ENCODE assay signal across 13 cellular contexts in genomic region chr2:190891913-190892312, GRCh38. TPM values are rescaled to one million over a fixed set of nuclear protein-coding genes. Genes with fewer than 3 reads are reported as not detected.
DNase-seq lines count a peak whose midpoint lies in the region; ATAC-seq and TF ChIP-seq lines count a peak whose summit lies in the region.
"Had no signal": no experiment of that assay in that cellular context is flagged by ENCODE, and none has a peak within 500 bp of the region (broad histone marks: within the 10 kb centered on the region; RNA-seq: fewer than 3 reads in every experiment).

No MANE protein-coding gene starts in this region.

- peaks cover 26% of the 10 kb centered on the region; the same call in 1 of the 2 replicates for H4K20me1 ChIP-seq in Karpas-422 (ENCODE audit: insufficient read depth, low read depth, low read length)

- POLR2A ChIA-PET in activated CD4-positive, alpha-beta memory T cell treated with anti-CD3 and anti-CD28 coated beads for 36 hours (lab: Charles Lee), result interaction anchor here (1.9 kb wide), 1 partner anchor 10 kb away, joined by 15 read pairs; the partner anchor contains the start of gene GLS
- POLR2A ChIA-PET in activated CD4-positive, alpha-beta memory T cell treated with anti-CD3 and anti-CD28 coated beads, Interleukin-2, amount 10 ng/mL, durations not matched to agents 7 days and 5 days (lab: Charles Lee), result interaction anchor here (0.6 to 7.6 kb wide), 4 partner anchors 10 to 726 kb away, joined by 3 to 85 read pairs (median 4); partner anchors contain the start of gene GLS

- in situ Hi-C loops in transverse colon (cut with MboI; ENCODE audit: low pct_ligation_motif_present in 1 of 4, low pct_unique_long_range_greater_than_20kb in 1 of 4, low sequenced_read_pairs in 3 of 4), result loop anchor here in 1 of 4 donors (25.0 kb wide), 1 partner anchor 120 kb away; the partner anchor contains the start of gene STAT1

- peaks cover 32% of the 10 kb centered on the region for H3K36me3 Mint-ChIP-seq in activated CD4-positive, alpha-beta memory T cell treated with anti-CD3 and anti-CD28 coated beads for 36 hours
- peaks cover 48% of the 10 kb centered on the region for H3K36me3 Mint-ChIP-seq in activated CD4-positive, alpha-beta memory T cell treated with anti-CD3 and anti-CD28 coated beads, Interleukin-2, amount 10 ng/mL, durations not matched to agents 7 days and 5 days (ENCODE audit: low read depth)
- peaks cover 9% of the 10 kb centered on the region for H3K36me3 Mint-ChIP-seq in chondrocyte (ENCODE audit: low read depth)
- peaks cover 100% of the 10 kb centered on the region for H3K36me3 Mint-ChIP-seq in stimulated activated effector memory CD8-positive, alpha-beta T cell treated with anti-CD3 and anti-CD28 coated beads, Interleukin-12 subunit alpha, Interleukin-12 subunit beta, amount 100 ng/mL, for 72 hours

- ATAC-seq in stimulated activated effector memory CD8-positive, alpha-beta T cell treated with anti-CD3 and anti-CD28 coated beads, Interleukin-12 subunit alpha, Interleukin-12 subunit beta, amount 100 ng/mL, for 72 hours, result no peak

- H3K4me1 Mint-ChIP-seq in activated CD4-positive, alpha-beta memory T cell treated with anti-CD3 and anti-CD28 coated beads for 36 hours (ENCODE audit: low read depth), result peaks cover 66% of the 10 kb centered on the region
- H3K4me1 Mint-ChIP-seq in activated CD4-positive, alpha-beta memory T cell treated with anti-CD3 and anti-CD28 coated beads, Interleukin-2, amount 10 ng/mL, durations not matched to agents 7 days and 5 days, result peaks cover 57% of the 10 kb centered on the region
- peaks cover 78% of the 10 kb centered on the region for H3K4me1 Mint-ChIP-seq in chondrocyte (ENCODE audit: low read depth)
- peaks cover 56% of the 10 kb centered on the region for H3K4me1 Mint-ChIP-seq in stimulated activated effector memory CD8-positive, alpha-beta T cell treated with anti-CD3 and anti-CD28 coated beads, Interleukin-12 subunit alpha, Interleukin-12 subunit beta, amount 100 ng/mL, for 72 hours

- no peaks in the 10 kb centered on the region for H3K9me2 ChIP-seq in Karpas-422 (replicated peaks; ENCODE audit: insufficient read depth, low read length)

- H3K36me3 ChIP-seq in Karpas-422 (ENCODE audit: insufficient read depth, low read length) (peaks cover 60% of the 10 kb centered on the region; the same call in 1 of the 2 replicates), transverse colon (peaks cover 0 to 8% (median 0%) of the 10 kb centered on the region in 4 donors)

- H3K27me3 Mint-ChIP-seq in activated CD4-positive, alpha-beta memory T cell treated with anti-CD3 and anti-CD28 coated beads for 36 hours, result no peaks in the 10 kb centered on the region
- H3K27me3 Mint-ChIP-seq in activated CD4-positive, alpha-beta memory T cell treated with anti-CD3 and anti-CD28 coated beads, Interleukin-2, amount 10 ng/mL, durations not matched to agents 7 days and 5 days, result no peaks in the 10 kb centered on the region
- no peaks in the 10 kb centered on the region for H3K27me3 Mint-ChIP-seq in chondrocyte (ENCODE audit: low read depth)

- no peak for TF ChIP-seq POLR2A in transverse colon (IDR thresholded peaks at IDR 0.05)

- no peak for TF ChIP-seq EP300 in transverse colon (IDR thresholded peaks at IDR 0.05; ENCODE audit: low read depth)

- 87 to 93% methylated on average over 1 of the region's 1 CpG for WGBS in transverse colon (ENCODE audit: low coverage in 1 of 2), 2 donors

- H3K4me3 ChIP-seq in Karpas-422 (ENCODE audit: low read length), result no peak overlapping the region
- no peak overlapping the region for H3K4me3 ChIP-seq in transverse colon

- intact Hi-C loops in activated CD4-positive, alpha-beta memory T cell treated with anti-CD3 and anti-CD28 coated beads for 36 hours (cut with micrococcal nuclease), result no loop called here
- intact Hi-C loops in transverse colon (cut with DNase I; ENCODE audit: low total_unique reads), result no loop called here

- TF ChIP-seq CTCF in chondrocyte (IDR thresholded peaks at IDR 0.05) (no peak), transverse colon (IDR thresholded peaks at IDR 0.05) (no peak)

- peaks cover 99% of the 10 kb centered on the region for H3K79me2 ChIP-seq in Karpas-422 (ENCODE audit: low read length)

- no peaks in the 10 kb centered on the region for H3K9me3 Mint-ChIP-seq in activated CD4-positive, alpha-beta memory T cell treated with anti-CD3 and anti-CD28 coated beads for 36 hours
- H3K9me3 Mint-ChIP-seq in activated CD4-positive, alpha-beta memory T cell treated with anti-CD3 and anti-CD28 coated beads, Interleukin-2, amount 10 ng/mL, durations not matched to agents 7 days and 5 days, result no peaks in the 10 kb centered on the region
- no peaks in the 10 kb centered on the region for H3K9me3 Mint-ChIP-seq in chondrocyte (ENCODE audit: low read depth)
- no peaks in the 10 kb centered on the region for H3K9me3 Mint-ChIP-seq in stimulated activated effector memory CD8-positive, alpha-beta T cell treated with anti-CD3 and anti-CD28 coated beads, Interleukin-12 subunit alpha, Interleukin-12 subunit beta, amount 100 ng/mL, for 72 hours

- no peak for DNase-seq in activated CD4-positive, alpha-beta memory T cell treated with anti-CD3 and anti-CD28 coated beads for 36 hours
- DNase-seq in activated CD4-positive, alpha-beta memory T cell treated with anti-CD3 and anti-CD28 coated beads, Interleukin-2, amount 10 ng/mL, durations not matched to agents 7 days and 5 days, result no peak
- no peak for DNase-seq in Karpas-422
- DNase-seq in chondrocyte (ENCODE audit: low spot score), result no peak
- DNase-seq in stimulated activated effector memory CD8-positive, alpha-beta T cell treated with anti-CD3 and anti-CD28 coated beads, Interleukin-12 subunit alpha, Interleukin-12 subunit beta, amount 100 ng/mL, for 72 hours (ENCODE audit: low spot score in 2 of 2), result no peak
- DNase-seq in NCI-H748 treated with DMSO at 0.1 percent for 48 hours (lab: John Stamatoyannopoulos, UW), result no peak
- no peak for DNase-seq in OCI-M2 (lab: John Stamatoyannopoulos, UW; ENCODE audit: unreplicated experiment)
- DNase-seq in transverse colon, result no peak
- DNase-seq: activated CD8-positive, alpha-beta memory T cell treated with anti-CD3 and anti-CD28 coated beads for 24 hours; activated naive CD4-positive, alpha-beta T cell treated with Interleukin-2 at 50 U/mL for 16 hours; islet precursor cell; NCI-H1105 treated with DMSO at 0.1 percent for 48 hours; trophoblast cell had no signal

- CTCF ChIA-PET in activated CD4-positive, alpha-beta memory T cell treated with anti-CD3 and anti-CD28 coated beads for 36 hours (lab: Charles Lee), result interaction anchor here (2.1 kb wide), 1 partner anchor 42 kb away, joined by 14 read pairs; no protein-coding TSS in a partner anchor
- CTCF ChIA-PET in activated CD4-positive, alpha-beta memory T cell treated with anti-CD3 and anti-CD28 coated beads, Interleukin-2, amount 10 ng/mL, durations not matched to agents 7 days and 5 days (lab: Charles Lee), result interaction anchor here (1.0 to 2.2 kb wide), 3 partner anchors 9 to 41 kb away, joined by 3 to 8 read pairs (median 4); no protein-coding TSS in a partner anchor

- H3K4me3 Mint-ChIP-seq in activated CD4-positive, alpha-beta memory T cell treated with anti-CD3 and anti-CD28 coated beads for 36 hours, result no peak overlapping the region
- no peak overlapping the region for H3K4me3 Mint-ChIP-seq in activated CD4-positive, alpha-beta memory T cell treated with anti-CD3 and anti-CD28 coated beads, Interleukin-2, amount 10 ng/mL, durations not matched to agents 7 days and 5 days
- no peak overlapping the region for H3K4me3 Mint-ChIP-seq in chondrocyte (ENCODE audit: unreplicated experiment)
- peak overlapping the region; percentile 9 for H3K4me3 Mint-ChIP-seq in stimulated activated effector memory CD8-positive, alpha-beta T cell treated with anti-CD3 and anti-CD28 coated beads, Interleukin-12 subunit alpha, Interleukin-12 subunit beta, amount 100 ng/mL, for 72 hours

- H2AFZ ChIP-seq in Karpas-422 (ENCODE audit: low read length), result no peak overlapping the region

- H3K27me3 ChIP-seq in Karpas-422 (ENCODE audit: low read length), result no peaks in the 10 kb centered on the region
- no peaks in the 10 kb centered on the region for H3K27me3 ChIP-seq in transverse colon

- H3K4me1 ChIP-seq in Karpas-422 (ENCODE audit: low read length), result peaks cover 74% of the 10 kb centered on the region
- H3K4me1 ChIP-seq in transverse colon, result peaks cover 0 to 66% (median 26%) of the 10 kb centered on the region in 4 donors

- H3K9ac ChIP-seq in Karpas-422 (ENCODE audit: low read length), result no peak overlapping the region

- no peaks in the 10 kb centered on the region for H3K9me3 ChIP-seq in Karpas-422 (ENCODE audit: low read length)
- no peaks in the 10 kb centered on the region for H3K9me3 ChIP-seq in transverse colon

- peak overlapping the region; percentile 4 for H3K27ac Mint-ChIP-seq in activated CD4-positive, alpha-beta memory T cell treated with anti-CD3 and anti-CD28 coated beads for 36 hours
- H3K27ac Mint-ChIP-seq in activated CD4-positive, alpha-beta memory T cell treated with anti-CD3 and anti-CD28 coated beads, Interleukin-2, amount 10 ng/mL, durations not matched to agents 7 days and 5 days, result no peak overlapping the region
- H3K27ac Mint-ChIP-seq in chondrocyte (ENCODE audit: unreplicated experiment), result peak overlapping the region; percentile 83
- H3K27ac Mint-ChIP-seq in stimulated activated effector memory CD8-positive, alpha-beta T cell treated with anti-CD3 and anti-CD28 coated beads, Interleukin-12 subunit alpha, Interleukin-12 subunit beta, amount 100 ng/mL, for 72 hours, result peak overlapping the region; percentile 87

- H3K27ac ChIP-seq in Karpas-422 (ENCODE audit: low read length) (peak overlapping the region; percentile 80), transverse colon (no peak overlapping the region)

- peak overlapping the region; percentile 64 for H3K4me2 ChIP-seq in Karpas-422 (ENCODE audit: low read depth, low read length, poor library complexity, severe bottlenecking)

RNA-seq across cellular contexts. Expression of gene GLS, which starts 11.3 kb away (rescaled TPM):
- 100 to 1,000 TPM; 209 to 210 TPM for total RNA-seq in activated CD4-positive, alpha-beta memory T cell treated with anti-CD3 and anti-CD28 coated beads for 36 hours
- total RNA-seq in activated CD4-positive, alpha-beta memory T cell treated with anti-CD3 and anti-CD28 coated beads, Interleukin-2, amount 10 ng/mL, durations not matched to agents 7 days and 5 days, result 100 to 1,000 TPM; 146 to 150 TPM
- total RNA-seq in Karpas-422 (2014; rRNA removed; shearing (Covaris generic); ENCODE audit: low replicate concordance), result 159 and 283 TPM in 2 replicates
- total RNA-seq in chondrocyte (234 to 330 TPM (median 245 TPM) in 3 replicates), transverse colon (100 to 1,000 TPM in 1 of 4 donors, 10 to 100 TPM in 3; 58.0 to 141 (median 68.7) TPM)
